ENCODE assay signal across 15 cellular contexts in genomic region chr1:83718338-83718737, GRCh38.
"Had no signal": no experiment of that assay in that cellular context is flagged by ENCODE, and none has a peak within 500 bp of the region (broad histone marks: within the 10 kb centered on the region; RNA-seq: fewer than 3 reads in every experiment).

No MANE protein-coding gene starts in this region.

- DNase-seq: activated CD4-positive, alpha-beta T cell treated with anti-CD3 and anti-CD28 coated beads, Interleukin-2, amount 50 U/mL, for 48 hours; activated CD4-positive, CD25-positive, alpha-beta regulatory T cell treated with anti-CD3 and anti-CD28 coated beads, Interleukin-2, amount 50 U/mL, for 72 hours; activated gamma-delta T cell; activated naive CD8-positive, alpha-beta T cell treated with anti-CD3 and anti-CD28 coated beads for 36 hours; activated T-cell treated with anti-CD3 and anti-CD28 coated beads, Interleukin-2, amount 50 U/mL, for 48 hours; anterior cingulate cortex; cerebellar nuclear complex; dermis blood vessel endothelial cell; kidney; left ventricle myocardium inferior; mesenchymal stem cell; nephron progenitor cell; stimulated activated CD4-positive, alpha-beta T cell treated with anti-CD3 and anti-CD28 coated beads, Interleukin-12 subunit alpha, Interleukin-12 subunit beta, amount 100 ng/mL, for 4 hours; stimulated activated CD4-positive, alpha-beta T cell treated with anti-CD3 and anti-CD28 coated beads, Interleukin-4, amount 100 ng/mL, for 1 hour; stimulated activated CD8-positive, alpha-beta memory T cell treated with anti-CD3 and anti-CD28 coated beads, Interleukin-4, amount 100 ng/mL, for 48 hours had no signal
